In genomic region chr20:60352580-60352979, GRCh38 we compare ENCODE assay signal across 13 cellular contexts.
DNase-seq lines count a peak whose midpoint lies in the region; ATAC-seq lines count a peak whose summit lies in the region.
"Had no signal": no experiment of that assay in that cellular context is flagged by ENCODE, and none has a peak within 500 bp of the region (broad histone marks: within the 10 kb centered on the region; RNA-seq: fewer than 3 reads in every experiment).

No MANE protein-coding gene starts in this region.

- intact Hi-C loops in left colon (cut with DNase I, micrococcal nuclease) (no loop called here), aorta (cut with DNase I) (no loop called here)

- H3K27ac ChIP-seq in aorta (ENCODE audit: low read depth in 1 of 2, low read length in 2 of 2) = no peak overlapping the region
- H3K27ac ChIP-seq: BLaER1 treated with 17β-estradiol and CSF1 and Interleukin-3, amounts not matched to agents 10 nM and 100 nM had no signal

- 84 to 87% methylated on average over 6 of the region's 6 CpGs for WGBS in aorta, 2 donors

- no peaks in the 10 kb centered on the region for H3K27me3 ChIP-seq in aorta (ENCODE audit: control insufficient read depth in 1 of 2, insufficient read depth in 2 of 2, low read length in 1 of 2)
- H3K27me3 ChIP-seq: BLaER1 treated with 17β-estradiol and CSF1 and Interleukin-3, amounts not matched to agents 10 nM and 100 nM had no signal

- H3K36me3 ChIP-seq in aorta (ENCODE audit: control insufficient read depth in 1 of 2, insufficient read depth in 2 of 2, low read length in 1 of 2) = no peaks in the 10 kb centered on the region
- H3K36me3 ChIP-seq: BLaER1 treated with 17β-estradiol and CSF1 and Interleukin-3, amounts not matched to agents 10 nM and 100 nM had no signal

- DNase-seq in NCI-H2196 (lab: John Stamatoyannopoulos, UW; ENCODE audit: unreplicated experiment) = peak; percentile 17
- no peak for DNase-seq in NCI-H2196 treated with DMSO at 0.1 percent for 48 hours (lab: John Stamatoyannopoulos, UW; ENCODE audit: unreplicated experiment)
- peak; percentile 59 to 70 for DNase-seq in NCI-H524 (lab: John Stamatoyannopoulos, UW)
- peak; percentile 40 to 74 for DNase-seq in cerebellar nuclear complex (lab: John Stamatoyannopoulos, UW)
- no peak for DNase-seq in MV-4-11 (lab: John Stamatoyannopoulos, UW)
- no peak for DNase-seq in left colon
- DNase-seq in aorta = no peak
- DNase-seq: ACHN; CD4-positive, CD25-positive, alpha-beta regulatory T cell; DND-41; GF-D8; IMR-90 had no signal

- H3K9me3 ChIP-seq in aorta (ENCODE audit: control insufficient read depth, low read length) = no peaks in the 10 kb centered on the region
- H3K9me3 ChIP-seq: BLaER1 treated with 17β-estradiol and CSF1 and Interleukin-3, amounts not matched to agents 10 nM and 100 nM had no signal

- H3K4me1 ChIP-seq in aorta (ENCODE audit: control insufficient read depth in 1 of 2, insufficient read depth in 2 of 2, low read length in 2 of 2) = no peaks in the 10 kb centered on the region

- H3K4me3 ChIP-seq in aorta (ENCODE audit: low read length in 2 of 2) = no peak overlapping the region
- H3K4me3 ChIP-seq: BLaER1 treated with 17β-estradiol and CSF1 and Interleukin-3, amounts not matched to agents 10 nM and 100 nM had no signal

- ATAC-seq in left colon (no peak), aorta (ENCODE audit: low FRiP score) (no peak)

Comparison
In these comparisons a context has a peak if more than half of its experiments do, and no peak if none do; other contexts are left out.
1. DNase-seq: peak in NCI-H2196 (single experiment), NCI-H524 (2 of 2) and cerebellar nuclear complex (2 of 2); none in NCI-H2196 treated with DMSO at 0.1 percent for 48 hours (single experiment), MV-4-11 (single experiment), left colon (0 of 2) and aorta (0 of 2).